1 cellular context compared by ENCODE assay signal in the genomic region with DNA sequence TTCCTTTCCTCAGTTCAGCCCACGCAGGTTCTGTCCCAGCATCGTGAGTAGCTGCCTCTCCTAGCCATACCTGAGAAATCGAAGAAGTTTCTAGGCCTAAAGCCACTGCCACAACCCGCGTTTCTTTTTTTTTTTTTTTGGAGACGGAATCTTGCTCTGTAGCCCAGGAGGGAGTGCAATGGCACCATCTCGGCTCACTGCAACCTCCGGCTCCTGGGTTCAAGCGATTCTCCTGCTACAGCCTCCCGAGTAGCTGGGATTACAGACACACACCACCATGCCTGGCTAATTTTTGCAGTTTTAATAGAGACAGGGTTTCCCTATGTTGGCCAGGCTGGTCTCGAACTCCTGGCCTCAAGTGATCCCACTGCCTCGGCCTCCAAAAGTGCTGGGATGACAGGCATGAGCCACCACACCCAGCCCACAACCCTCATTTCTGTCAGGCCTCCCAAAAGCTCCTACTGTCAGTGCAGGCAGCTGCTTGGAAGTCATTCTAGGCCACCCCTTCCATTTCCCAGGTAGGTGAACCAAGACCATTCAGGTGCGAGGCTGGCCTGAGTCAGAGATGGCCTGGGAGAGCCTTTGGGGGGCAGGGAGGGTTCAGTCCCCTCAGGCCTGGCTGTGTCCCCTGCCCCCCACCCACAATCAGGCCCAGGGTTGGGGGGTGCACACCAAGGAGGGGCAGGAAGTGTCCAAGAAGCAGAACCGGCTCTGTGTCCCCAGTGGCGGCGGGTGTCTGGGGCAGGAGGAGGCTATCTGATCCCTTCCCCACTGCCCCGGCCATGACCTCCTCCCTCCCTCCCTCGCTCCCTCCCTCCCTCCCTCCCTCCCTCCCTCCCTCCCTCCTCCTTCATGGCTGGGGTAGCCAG.
TF ChIP-seq lines count a peak whose summit lies in the region.

No MANE protein-coding gene starts in this region.

TF ChIP-seq in K562, 482 proteins besides CTCF, POLR2A, EP300 and RAD21 (continues in another document):
- TF ChIP-seq, protein P1, sequence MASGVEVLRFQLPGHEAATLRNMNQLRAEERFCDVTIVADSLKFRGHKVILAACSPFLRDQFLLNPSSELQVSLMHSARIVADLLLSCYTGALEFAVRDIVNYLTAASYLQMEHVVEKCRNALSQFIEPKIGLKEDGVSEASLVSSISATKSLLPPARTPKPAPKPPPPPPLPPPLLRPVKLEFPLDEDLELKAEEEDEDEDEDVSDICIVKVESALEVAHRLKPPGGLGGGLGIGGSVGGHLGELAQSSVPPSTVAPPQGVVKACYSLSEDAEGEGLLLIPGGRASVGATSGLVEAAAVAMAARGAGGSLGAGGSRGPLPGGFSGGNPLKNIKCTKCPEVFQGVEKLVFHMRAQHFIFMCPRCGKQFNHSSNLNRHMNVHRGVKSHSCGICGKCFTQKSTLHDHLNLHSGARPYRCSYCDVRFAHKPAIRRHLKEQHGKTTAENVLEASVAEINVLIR (CRISPR knock-in tag; IDR thresholded peaks at IDR 0.05): no peak
- no peak for TF ChIP-seq KDM5B (IDR thresholded peaks at IDR 0.05; ENCODE audit: insufficient replicate concordance, low read depth, low read length)
- TF ChIP-seq ZNF124 (CRISPR knock-in tag; IDR thresholded peaks at IDR 0.05): no peak
- no peak for TF ChIP-seq ZNF146 (CRISPR knock-in tag; IDR thresholded peaks at IDR 0.05; ENCODE audit: unreplicated experiment)
- TF ChIP-seq IRF2 (CRISPR knock-in tag; IDR thresholded peaks at IDR 0.05): no peak
- no peak for TF ChIP-seq THRAP3 (IDR thresholded peaks at IDR 0.05; ENCODE audit: borderline replicate concordance)
- no peak for TF ChIP-seq KDM2B (CRISPR knock-in tag; IDR thresholded peaks at IDR 0.05)
- TF ChIP-seq, protein P2, sequence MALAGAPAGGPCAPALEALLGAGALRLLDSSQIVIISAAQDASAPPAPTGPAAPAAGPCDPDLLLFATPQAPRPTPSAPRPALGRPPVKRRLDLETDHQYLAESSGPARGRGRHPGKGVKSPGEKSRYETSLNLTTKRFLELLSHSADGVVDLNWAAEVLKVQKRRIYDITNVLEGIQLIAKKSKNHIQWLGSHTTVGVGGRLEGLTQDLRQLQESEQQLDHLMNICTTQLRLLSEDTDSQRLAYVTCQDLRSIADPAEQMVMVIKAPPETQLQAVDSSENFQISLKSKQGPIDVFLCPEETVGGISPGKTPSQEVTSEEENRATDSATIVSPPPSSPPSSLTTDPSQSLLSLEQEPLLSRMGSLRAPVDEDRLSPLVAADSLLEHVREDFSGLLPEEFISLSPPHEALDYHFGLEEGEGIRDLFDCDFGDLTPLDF (CRISPR knock-in tag; IDR thresholded peaks at IDR 0.05): no peak
- TF ChIP-seq, protein P3, sequence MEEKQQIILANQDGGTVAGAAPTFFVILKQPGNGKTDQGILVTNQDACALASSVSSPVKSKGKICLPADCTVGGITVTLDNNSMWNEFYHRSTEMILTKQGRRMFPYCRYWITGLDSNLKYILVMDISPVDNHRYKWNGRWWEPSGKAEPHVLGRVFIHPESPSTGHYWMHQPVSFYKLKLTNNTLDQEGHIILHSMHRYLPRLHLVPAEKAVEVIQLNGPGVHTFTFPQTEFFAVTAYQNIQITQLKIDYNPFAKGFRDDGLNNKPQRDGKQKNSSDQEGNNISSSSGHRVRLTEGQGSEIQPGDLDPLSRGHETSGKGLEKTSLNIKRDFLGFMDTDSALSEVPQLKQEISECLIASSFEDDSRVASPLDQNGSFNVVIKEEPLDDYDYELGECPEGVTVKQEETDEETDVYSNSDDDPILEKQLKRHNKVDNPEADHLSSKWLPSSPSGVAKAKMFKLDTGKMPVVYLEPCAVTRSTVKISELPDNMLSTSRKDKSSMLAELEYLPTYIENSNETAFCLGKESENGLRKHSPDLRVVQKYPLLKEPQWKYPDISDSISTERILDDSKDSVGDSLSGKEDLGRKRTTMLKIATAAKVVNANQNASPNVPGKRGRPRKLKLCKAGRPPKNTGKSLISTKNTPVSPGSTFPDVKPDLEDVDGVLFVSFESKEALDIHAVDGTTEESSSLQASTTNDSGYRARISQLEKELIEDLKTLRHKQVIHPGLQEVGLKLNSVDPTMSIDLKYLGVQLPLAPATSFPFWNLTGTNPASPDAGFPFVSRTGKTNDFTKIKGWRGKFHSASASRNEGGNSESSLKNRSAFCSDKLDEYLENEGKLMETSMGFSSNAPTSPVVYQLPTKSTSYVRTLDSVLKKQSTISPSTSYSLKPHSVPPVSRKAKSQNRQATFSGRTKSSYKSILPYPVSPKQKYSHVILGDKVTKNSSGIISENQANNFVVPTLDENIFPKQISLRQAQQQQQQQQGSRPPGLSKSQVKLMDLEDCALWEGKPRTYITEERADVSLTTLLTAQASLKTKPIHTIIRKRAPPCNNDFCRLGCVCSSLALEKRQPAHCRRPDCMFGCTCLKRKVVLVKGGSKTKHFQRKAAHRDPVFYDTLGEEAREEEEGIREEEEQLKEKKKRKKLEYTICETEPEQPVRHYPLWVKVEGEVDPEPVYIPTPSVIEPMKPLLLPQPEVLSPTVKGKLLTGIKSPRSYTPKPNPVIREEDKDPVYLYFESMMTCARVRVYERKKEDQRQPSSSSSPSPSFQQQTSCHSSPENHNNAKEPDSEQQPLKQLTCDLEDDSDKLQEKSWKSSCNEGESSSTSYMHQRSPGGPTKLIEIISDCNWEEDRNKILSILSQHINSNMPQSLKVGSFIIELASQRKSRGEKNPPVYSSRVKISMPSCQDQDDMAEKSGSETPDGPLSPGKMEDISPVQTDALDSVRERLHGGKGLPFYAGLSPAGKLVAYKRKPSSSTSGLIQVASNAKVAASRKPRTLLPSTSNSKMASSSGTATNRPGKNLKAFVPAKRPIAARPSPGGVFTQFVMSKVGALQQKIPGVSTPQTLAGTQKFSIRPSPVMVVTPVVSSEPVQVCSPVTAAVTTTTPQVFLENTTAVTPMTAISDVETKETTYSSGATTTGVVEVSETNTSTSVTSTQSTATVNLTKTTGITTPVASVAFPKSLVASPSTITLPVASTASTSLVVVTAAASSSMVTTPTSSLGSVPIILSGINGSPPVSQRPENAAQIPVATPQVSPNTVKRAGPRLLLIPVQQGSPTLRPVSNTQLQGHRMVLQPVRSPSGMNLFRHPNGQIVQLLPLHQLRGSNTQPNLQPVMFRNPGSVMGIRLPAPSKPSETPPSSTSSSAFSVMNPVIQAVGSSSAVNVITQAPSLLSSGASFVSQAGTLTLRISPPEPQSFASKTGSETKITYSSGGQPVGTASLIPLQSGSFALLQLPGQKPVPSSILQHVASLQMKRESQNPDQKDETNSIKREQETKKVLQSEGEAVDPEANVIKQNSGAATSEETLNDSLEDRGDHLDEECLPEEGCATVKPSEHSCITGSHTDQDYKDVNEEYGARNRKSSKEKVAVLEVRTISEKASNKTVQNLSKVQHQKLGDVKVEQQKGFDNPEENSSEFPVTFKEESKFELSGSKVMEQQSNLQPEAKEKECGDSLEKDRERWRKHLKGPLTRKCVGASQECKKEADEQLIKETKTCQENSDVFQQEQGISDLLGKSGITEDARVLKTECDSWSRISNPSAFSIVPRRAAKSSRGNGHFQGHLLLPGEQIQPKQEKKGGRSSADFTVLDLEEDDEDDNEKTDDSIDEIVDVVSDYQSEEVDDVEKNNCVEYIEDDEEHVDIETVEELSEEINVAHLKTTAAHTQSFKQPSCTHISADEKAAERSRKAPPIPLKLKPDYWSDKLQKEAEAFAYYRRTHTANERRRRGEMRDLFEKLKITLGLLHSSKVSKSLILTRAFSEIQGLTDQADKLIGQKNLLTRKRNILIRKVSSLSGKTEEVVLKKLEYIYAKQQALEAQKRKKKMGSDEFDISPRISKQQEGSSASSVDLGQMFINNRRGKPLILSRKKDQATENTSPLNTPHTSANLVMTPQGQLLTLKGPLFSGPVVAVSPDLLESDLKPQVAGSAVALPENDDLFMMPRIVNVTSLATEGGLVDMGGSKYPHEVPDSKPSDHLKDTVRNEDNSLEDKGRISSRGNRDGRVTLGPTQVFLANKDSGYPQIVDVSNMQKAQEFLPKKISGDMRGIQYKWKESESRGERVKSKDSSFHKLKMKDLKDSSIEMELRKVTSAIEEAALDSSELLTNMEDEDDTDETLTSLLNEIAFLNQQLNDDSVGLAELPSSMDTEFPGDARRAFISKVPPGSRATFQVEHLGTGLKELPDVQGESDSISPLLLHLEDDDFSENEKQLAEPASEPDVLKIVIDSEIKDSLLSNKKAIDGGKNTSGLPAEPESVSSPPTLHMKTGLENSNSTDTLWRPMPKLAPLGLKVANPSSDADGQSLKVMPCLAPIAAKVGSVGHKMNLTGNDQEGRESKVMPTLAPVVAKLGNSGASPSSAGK (IDR thresholded peaks at IDR 0.05): no peak
- peak in 1 of 2 experiments; percentile 34; a peak in 1 of 4 replicates for TF ChIP-seq TBL1XR1 (IDR thresholded peaks at IDR 0.05; ENCODE audit: low read length in 2 of 2)
- TF ChIP-seq ZNF184 (CRISPR knock-in tag; IDR thresholded peaks at IDR 0.05): no peak
- TF ChIP-seq, protein P4, sequence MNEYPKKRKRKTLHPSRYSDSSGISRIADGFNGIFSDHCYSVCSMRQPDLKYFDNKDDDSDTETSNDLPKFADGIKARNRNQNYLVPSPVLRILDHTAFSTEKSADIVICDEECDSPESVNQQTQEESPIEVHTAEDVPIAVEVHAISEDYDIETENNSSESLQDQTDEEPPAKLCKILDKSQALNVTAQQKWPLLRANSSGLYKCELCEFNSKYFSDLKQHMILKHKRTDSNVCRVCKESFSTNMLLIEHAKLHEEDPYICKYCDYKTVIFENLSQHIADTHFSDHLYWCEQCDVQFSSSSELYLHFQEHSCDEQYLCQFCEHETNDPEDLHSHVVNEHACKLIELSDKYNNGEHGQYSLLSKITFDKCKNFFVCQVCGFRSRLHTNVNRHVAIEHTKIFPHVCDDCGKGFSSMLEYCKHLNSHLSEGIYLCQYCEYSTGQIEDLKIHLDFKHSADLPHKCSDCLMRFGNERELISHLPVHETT (CRISPR knock-in tag; conservative IDR thresholded peaks at IDR 0.05 in 1 of 2, IDR thresholded peaks at IDR 0.05 in 1 of 2): no peak
- no peak for TF ChIP-seq RFX5 (IDR thresholded peaks at IDR 0.05; ENCODE audit: low read depth, low read length)
- no peak for TF ChIP-seq ZEB2 (IDR thresholded peaks at IDR 0.05)
- TF ChIP-seq ZNF253 (CRISPR knock-in tag; conservative IDR thresholded peaks at IDR 0.05): no peak
- TF ChIP-seq, protein P5, sequence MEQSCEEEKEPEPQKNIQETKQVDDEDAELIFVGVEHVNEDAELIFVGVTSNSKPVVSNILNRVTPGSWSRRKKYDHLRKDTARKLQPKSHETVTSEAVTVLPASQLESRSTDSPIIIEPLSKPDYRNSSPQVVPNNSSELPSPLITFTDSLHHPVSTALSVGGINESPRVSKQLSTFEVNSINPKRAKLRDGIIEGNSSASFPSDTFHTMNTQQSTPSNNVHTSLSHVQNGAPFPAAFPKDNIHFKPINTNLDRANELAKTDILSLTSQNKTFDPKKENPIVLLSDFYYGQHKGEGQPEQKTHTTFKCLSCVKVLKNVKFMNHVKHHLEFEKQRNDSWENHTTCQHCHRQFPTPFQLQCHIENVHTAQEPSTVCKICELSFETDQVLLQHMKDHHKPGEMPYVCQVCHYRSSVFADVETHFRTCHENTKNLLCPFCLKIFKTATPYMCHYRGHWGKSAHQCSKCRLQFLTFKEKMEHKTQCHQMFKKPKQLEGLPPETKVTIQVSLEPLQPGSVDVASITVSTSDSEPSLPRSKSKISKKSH (CRISPR knock-in tag; IDR thresholded peaks at IDR 0.05): no peak
- TF ChIP-seq ZNF444 (CRISPR knock-in tag; IDR thresholded peaks at IDR 0.05): no peak
- no peak for TF ChIP-seq SRSF1 (IDR thresholded peaks at IDR 0.05; ENCODE audit: low read depth, low read length)
- no peak for TF ChIP-seq ZC3H8 (IDR thresholded peaks at IDR 0.05)
- no peak for TF ChIP-seq HMG20A (CRISPR knock-in tag; conservative IDR thresholded peaks at IDR 0.05)
- no peak for TF ChIP-seq ZNF589 (CRISPR knock-in tag; IDR thresholded peaks at IDR 0.05; ENCODE audit: low read depth)
- TF ChIP-seq HDAC3 (IDR thresholded peaks at IDR 0.05; ENCODE audit: borderline replicate concordance, partially characterized antibody): no peak
- no peak for TF ChIP-seq ASH1L (IDR thresholded peaks at IDR 0.05; ENCODE audit: borderline replicate concordance, low read depth, partially characterized antibody)
- TF ChIP-seq GTF2E2 (tag; IDR thresholded peaks at IDR 0.05): no peak
- TF ChIP-seq EGR1 (conservative IDR thresholded peaks at IDR 0.05): 0 out of 2 replicates have a peak, but pooled peaks have one; percentile 24
- TF ChIP-seq, protein P6, sequence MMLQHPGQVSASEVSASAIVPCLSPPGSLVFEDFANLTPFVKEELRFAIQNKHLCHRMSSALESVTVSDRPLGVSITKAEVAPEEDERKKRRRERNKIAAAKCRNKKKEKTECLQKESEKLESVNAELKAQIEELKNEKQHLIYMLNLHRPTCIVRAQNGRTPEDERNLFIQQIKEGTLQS (IDR thresholded peaks at IDR 0.05): no peak
- TF ChIP-seq, protein P6 (CRISPR knock-in tag; conservative IDR thresholded peaks at IDR 0.05): no peak
- TF ChIP-seq HCFC1 (IDR thresholded peaks at IDR 0.05; ENCODE audit: low read depth, low read length): no peak
- TF ChIP-seq XRCC5 (IDR thresholded peaks at IDR 0.05; ENCODE audit: low read depth, low read length): no peak
- TF ChIP-seq MAFF (IDR thresholded peaks at IDR 0.05; ENCODE audit: low read length): no peak
- no peak for TF ChIP-seq SMC3 (conservative IDR thresholded peaks at IDR 0.05; ENCODE audit: insufficient read depth, low read depth, low read length)
- no peak for TF ChIP-seq ZNF347 (CRISPR knock-in tag; IDR thresholded peaks at IDR 0.05; ENCODE audit: low read depth)
- TF ChIP-seq SMARCB1 (IDR thresholded peaks at IDR 0.05; ENCODE audit: insufficient read length, low read depth): no peak
- no peak for TF ChIP-seq ZNF766 (CRISPR knock-in tag; conservative IDR thresholded peaks at IDR 0.05)
- TF ChIP-seq ZNF780A (CRISPR knock-in tag; IDR thresholded peaks at IDR 0.05): no peak
- TF ChIP-seq ZBED1 (IDR thresholded peaks at IDR 0.05): no peak
- peak; percentile 12; the same call in 1 of the 2 replicates for TF ChIP-seq BCOR (IDR thresholded peaks at IDR 0.05)
- no peak for TF ChIP-seq L3MBTL2 (IDR thresholded peaks at IDR 0.05)
- no peak for TF ChIP-seq NR2F6 (CRISPR knock-in tag; IDR thresholded peaks at IDR 0.05)
- TF ChIP-seq ZNF232 (CRISPR knock-in tag; IDR thresholded peaks at IDR 0.05): no peak
- TF ChIP-seq, protein P7, sequence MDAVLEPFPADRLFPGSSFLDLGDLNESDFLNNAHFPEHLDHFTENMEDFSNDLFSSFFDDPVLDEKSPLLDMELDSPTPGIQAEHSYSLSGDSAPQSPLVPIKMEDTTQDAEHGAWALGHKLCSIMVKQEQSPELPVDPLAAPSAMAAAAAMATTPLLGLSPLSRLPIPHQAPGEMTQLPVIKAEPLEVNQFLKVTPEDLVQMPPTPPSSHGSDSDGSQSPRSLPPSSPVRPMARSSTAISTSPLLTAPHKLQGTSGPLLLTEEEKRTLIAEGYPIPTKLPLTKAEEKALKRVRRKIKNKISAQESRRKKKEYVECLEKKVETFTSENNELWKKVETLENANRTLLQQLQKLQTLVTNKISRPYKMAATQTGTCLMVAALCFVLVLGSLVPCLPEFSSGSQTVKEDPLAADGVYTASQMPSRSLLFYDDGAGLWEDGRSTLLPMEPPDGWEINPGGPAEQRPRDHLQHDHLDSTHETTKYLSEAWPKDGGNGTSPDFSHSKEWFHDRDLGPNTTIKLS (IDR thresholded peaks at IDR 0.05; ENCODE audit: borderline replicate concordance, low read depth): no peak
- TF ChIP-seq BDP1 (IDR thresholded peaks at IDR 0.05; ENCODE audit: insufficient read depth, insufficient read length): no peak
